ENCODE assay signal across 8 cellular contexts in the genomic region with DNA sequence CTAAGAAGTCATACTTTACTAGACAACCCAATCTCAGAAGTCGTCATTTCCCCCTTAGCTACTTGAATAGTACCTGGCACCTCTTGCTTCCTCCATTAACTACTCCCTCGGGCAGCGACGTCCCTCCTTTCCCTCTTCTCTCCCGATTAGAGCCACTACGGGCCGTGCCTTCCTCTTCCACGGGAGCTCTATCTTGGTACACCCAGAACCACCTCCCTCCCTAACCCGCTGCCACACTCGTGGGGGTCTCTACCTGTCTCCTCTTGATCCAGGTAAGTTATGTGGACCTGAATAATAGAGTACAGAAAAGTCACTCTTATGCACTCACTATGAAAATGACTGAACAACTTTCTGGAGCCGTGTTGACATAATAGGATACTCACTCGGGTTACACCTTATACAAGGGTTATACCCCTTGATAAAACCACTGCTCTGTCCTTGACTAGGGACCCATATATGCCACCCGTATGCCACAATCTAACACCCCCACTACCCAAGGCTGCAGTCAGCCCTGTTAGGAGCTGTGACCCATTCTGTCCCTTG. TPM values are rescaled to one million over a fixed set of nuclear protein-coding genes. Genes with fewer than 3 reads are reported as not detected.
DNase-seq lines count a peak whose midpoint lies in the region; ATAC-seq and TF ChIP-seq lines count a peak whose summit lies in the region.

No MANE protein-coding gene starts in this region.

- H3K4me3 ChIP-seq in breast epithelium (peak overlapping the region; percentile 63 to 95 (median 88)), left lung (peak overlapping the region; percentile 62 to 76)

- intact Hi-C loops in breast epithelium (cut with DNase I; ENCODE audit: low total_unique reads) (no loop called here), left lung (cut with DNase I) (no loop called here)

- TF ChIP-seq POLR2A in breast epithelium (IDR thresholded peaks at IDR 0.05), result no peak

- H3K27me3 ChIP-seq in breast epithelium (no peaks in the 10 kb centered on the region), left lung (no peaks in the 10 kb centered on the region)

- no peaks in the 10 kb centered on the region for H3K4me1 ChIP-seq in breast epithelium
- H3K4me1 ChIP-seq in left lung, result peaks cover 8 to 28% of the 10 kb centered on the region in 2 donors

- TF ChIP-seq CTCF in breast epithelium (IDR thresholded peaks at IDR 0.05) (no peak), left lung (IDR thresholded peaks at IDR 0.05) (no peak)

- H3K27ac ChIP-seq in breast epithelium, result peak overlapping the region; percentile 86 to 96
- H3K27ac ChIP-seq in left lung, result peak overlapping the region; percentile 92 to 95
- peak overlapping the region; percentile 70 for H3K27ac ChIP-seq in temporal lobe (ENCODE audit: low read depth, low read length)

- H3K9me3 ChIP-seq in breast epithelium, result no peaks in the 10 kb centered on the region
- H3K9me3 ChIP-seq in left lung, result no peaks in the 10 kb centered on the region

- peak; percentile 79 for DNase-seq in DMS53 (lab: John Stamatoyannopoulos, UW)
- DNase-seq in NCI-H146 treated with DMSO at 0.1 percent for 48 hours (lab: John Stamatoyannopoulos, UW; ENCODE audit: unreplicated experiment), result peak; percentile 62
- no peak for DNase-seq in breast epithelium (ENCODE audit: low spot score in 2 of 2)
- peak in 1 of 2 donors; percentile 50 for DNase-seq in left lung
- DNase-seq in NK-92 (lab: John Stamatoyannopoulos, UW; ENCODE audit: unreplicated experiment), result no peak
- DNase-seq in NCI-H2081 treated with DMSO at 0.1 percent for 48 hours (lab: John Stamatoyannopoulos, UW), result no peak

- ATAC-seq in GM21723 (IDR thresholded peaks at IDR 0.05; ENCODE audit: unreplicated experiment), result peak; percentile 18
- ATAC-seq in left lung, result peak; percentile 3

- no peaks in the 10 kb centered on the region for H3K36me3 ChIP-seq in breast epithelium
- H3K36me3 ChIP-seq in left lung, result peaks cover 0 to 25% of the 10 kb centered on the region in 2 donors

RNA-seq across cellular contexts. Expression of a gene that starts 0.6 kb away (rescaled TPM):
- total RNA-seq in breast epithelium (10 to 100 TPM; 18.7 to 41.0 (median 24.9) TPM), left lung (10 to 100 TPM; 35.9 to 38.9 TPM), temporal lobe (27.8 TPM)

RNA-seq across cellular contexts. Expression of a gene that starts 25.3 kb away (rescaled TPM):
- total RNA-seq in breast epithelium, result 10 to 100 TPM; 10.4 to 15.1 (median 13.8) TPM
- total RNA-seq in left lung, result 10 to 100 TPM; 14.6 to 17.4 TPM
- total RNA-seq in temporal lobe, result 15.5 TPM

Comparison
In these comparisons a context has a peak if more than half of its experiments do, and no peak if none do; other contexts are left out.
1. DNase-seq: peak in DMS53 (single experiment) and NCI-H146 treated with DMSO at 0.1 percent for 48 hours (single experiment); none in breast epithelium (0 of 2), NK-92 (single experiment) and NCI-H2081 treated with DMSO at 0.1 percent for 48 hours (single experiment).
2. Peak in every context shown above with its lines, with median percentiles within 50 percentile points of each other: H3K27ac ChIP-seq.